In genomic region chr9:99112750-99113417, GRCh38 we compare ENCODE assay signal across 1 cellular context.
TF ChIP-seq lines count a peak whose summit lies in the region.

No MANE protein-coding gene starts in this region.

TF ChIP-seq in GM23338, 12 proteins besides CTCF, POLR2A, EP300 and RAD21:
- TF ChIP-seq ZNF462 (CRISPR knock-in tag; IDR thresholded peaks at IDR 0.05) (no peak), REST (IDR thresholded peaks at IDR 0.05; ENCODE audit: unreplicated experiment) (no peak), EZH2 (IDR thresholded peaks at IDR 0.05; ENCODE audit: low read depth, unreplicated experiment) (no peak), CREB1 (CRISPR knock-in tag; IDR thresholded peaks at IDR 0.05; ENCODE audit: low read depth) (no peak), NANOG (IDR thresholded peaks at IDR 0.05; ENCODE audit: borderline replicate concordance) (no peak), STAT1 (IDR thresholded peaks at IDR 0.05; ENCODE audit: unreplicated experiment) (no peak), POLR2AphosphoS5 (IDR thresholded peaks at IDR 0.05; ENCODE audit: low read depth) (no peak), EZH2phosphoT487 (IDR thresholded peaks at IDR 0.05; ENCODE audit: unreplicated experiment) (no peak), ZNF331 (CRISPR knock-in tag; IDR thresholded peaks at IDR 0.05; ENCODE audit: low read depth) (no peak), ETS1 (IDR thresholded peaks at IDR 0.05) (no peak)
TF ChIP-seq in GM23338: peak in this region for 0.
